20 cellular contexts compared by ENCODE assay signal in the genomic region with DNA sequence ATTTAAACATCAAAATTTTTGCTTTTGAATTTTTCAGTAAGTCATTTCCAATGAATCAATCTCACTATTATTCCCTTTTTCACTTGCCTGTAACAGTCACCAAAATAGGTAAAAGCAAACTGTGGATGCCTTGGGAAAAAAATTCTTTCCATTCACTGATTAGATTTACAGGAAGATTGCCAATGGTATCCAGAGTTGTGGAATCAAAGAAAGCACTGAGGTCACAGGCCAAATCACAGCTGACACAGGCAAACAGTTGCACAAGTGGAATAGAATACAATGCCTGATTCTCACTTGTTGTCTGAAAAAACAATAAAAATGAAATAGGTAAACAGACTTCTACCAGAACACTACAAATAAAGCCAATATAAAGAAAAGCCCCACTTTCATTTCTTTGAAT. TPM values are rescaled to one million over a fixed set of nuclear protein-coding genes. Genes with fewer than 3 reads are reported as not detected.
DNase-seq lines count a peak whose midpoint lies in the region; ATAC-seq, FAIRE-seq and TF ChIP-seq lines count a peak whose summit lies in the region.
"Had no signal": no experiment of that assay in that cellular context is flagged by ENCODE, and none has a peak within 500 bp of the region (broad histone marks: within the 10 kb centered on the region; RNA-seq: fewer than 3 reads in every experiment).

No MANE protein-coding gene starts in this region.

- peak in 3 of 56 donors; percentile 12 to 21 (median 15) for TF ChIP-seq CTCF in dorsolateral prefrontal cortex (IDR thresholded peaks at IDR 0.05 in 54 of 56, conservative IDR thresholded peaks at IDR 0.05 in 2 of 56; ENCODE audit: low read depth in 1 of 56, partially characterized antibody in 56 of 56)
- TF ChIP-seq CTCF in HepG2 (CRISPR knock-in tag; IDR thresholded peaks at IDR 0.05), result no peak
- TF ChIP-seq CTCF in upper lobe of right lung (IDR thresholded peaks at IDR 0.05), result no peak

- POLR2A ChIA-PET in HepG2 (lab: Yijun Ruan, JAX), result no interaction called here

- no peak overlapping the region for H3K4me3 Mint-ChIP-seq in activated T-cell treated with anti-CD3 and anti-CD28 coated beads, Interleukin-2, amount 50 U/mL, for 24 hours
- H3K4me3 Mint-ChIP-seq: activated B cell treated with CpG ODN at 0.5 μM for 24 hours; brain; CD4-positive, alpha-beta T cell; effector memory CD8-positive, alpha-beta T cell; immature natural killer cell had no signal

- no peak for TF ChIP-seq POLR2A in HepG2 (IDR thresholded peaks at IDR 0.05; ENCODE audit: insufficient read depth in 1 of 2, low read depth in 2 of 2, low read length in 2 of 2)

- peak overlapping the region; percentile 47 for H3K27ac Mint-ChIP-seq in activated T-cell treated with anti-CD3 and anti-CD28 coated beads, Interleukin-2, amount 50 U/mL, for 24 hours
- H3K27ac Mint-ChIP-seq: activated B cell treated with CpG ODN at 0.5 μM for 24 hours; brain; CD4-positive, alpha-beta T cell; immature natural killer cell had no signal

- TF ChIP-seq RAD21 in HepG2 (CRISPR knock-in tag; IDR thresholded peaks at IDR 0.05), result no peak

- H3K4me2 ChIP-seq in HepG2 (ENCODE audit: low read depth, low read length), result no peak overlapping the region

- no peaks in the 10 kb centered on the region for H4K20me1 ChIP-seq in HepG2 (ENCODE audit: insufficient read depth, low read length)

- H3K36me3 ChIP-seq in HepG2 (replicated peaks in 1 of 2; ENCODE audit: control insufficient read depth in 1 of 2, insufficient read depth in 2 of 2, low read length in 2 of 2) (peaks cover 7 to 42% of the 10 kb centered on the region in 2 experiments), upper lobe of right lung (peaks cover 81% of the 10 kb centered on the region)

- CTCF ChIA-PET in HepG2 (lab: Yijun Ruan, JAX; ENCODE audit: low intra/inter-chr PET ratio, low total read pairs), result no interaction called here

- H3K9ac ChIP-seq in HepG2 (ENCODE audit: insufficient read depth, low read depth, low read length), result no peak overlapping the region

- H3K4me1 Mint-ChIP-seq in activated T-cell treated with anti-CD3 and anti-CD28 coated beads, Interleukin-2, amount 50 U/mL, for 24 hours (ENCODE audit: low read depth), result peaks cover 2% of the 10 kb centered on the region
- H3K4me1 Mint-ChIP-seq: activated B cell treated with CpG ODN at 0.5 μM for 24 hours had no signal

- no peak overlapping the region for H2AFZ ChIP-seq in HepG2 (ENCODE audit: low read length)

- in situ Hi-C loops in HepG2 (cut with HindIII; ENCODE audit: extremely low pct_ligation_motif_present, low pct_unique_long_range_greater_than_20kb), result no loop called here
- in situ Hi-C loops in KBM-7 (cut with MboI; ENCODE audit: low pct_unique_long_range_greater_than_20kb, low sequenced_read_pairs), result no loop called here

- H3K27me3 Mint-ChIP-seq in activated T-cell treated with anti-CD3 and anti-CD28 coated beads, Interleukin-2, amount 50 U/mL, for 24 hours, result no peaks in the 10 kb centered on the region
- H3K27me3 Mint-ChIP-seq: activated B cell treated with CpG ODN at 0.5 μM for 24 hours; brain; CD4-positive, alpha-beta T cell; effector memory CD8-positive, alpha-beta T cell had no signal

- H3K27ac ChIP-seq in dorsolateral prefrontal cortex (peak overlapping the region; percentile 38 to 93 (median 81)), HepG2 (ENCODE audit: extremely low read length, insufficient read depth, low read length) (no peak overlapping the region), upper lobe of right lung (no peak overlapping the region)
- H3K27ac ChIP-seq: transverse colon had no signal

- H3K27me3 ChIP-seq in dorsolateral prefrontal cortex, result no peaks in the 10 kb centered on the region
- H3K27me3 ChIP-seq in HepG2 (ENCODE audit: control insufficient read depth in 1 of 2, insufficient read depth in 2 of 2, low read length in 2 of 2), result no peaks in the 10 kb centered on the region; a peak in 1 of 5 replicates
- no peaks in the 10 kb centered on the region for H3K27me3 ChIP-seq in upper lobe of right lung
- H3K27me3 ChIP-seq: transverse colon had no signal

- no peak for DNase-seq in activated T-cell treated with anti-CD3 and anti-CD28 coated beads, Interleukin-2, amount 50 U/mL, for 24 hours
- DNase-seq in activated T-cell treated with anti-CD3 and anti-CD28 coated beads, Interleukin-2, amount 50 U/mL, for 1 hour, result no peak
- DNase-seq in dorsolateral prefrontal cortex, result peak in 2 of 10 donors; percentile 36 to 49
- peak; percentile 14 for DNase-seq in HepG2 (ENCODE audit: low spot score)
- DNase-seq in superior temporal gyrus (ENCODE audit: extremely low spot score), result peak; percentile 78
- no peak for DNase-seq in upper lobe of right lung
- DNase-seq in KBM-7, result no peak
- DNase-seq: activated B cell treated with CpG ODN at 0.5 μM for 24 hours; activated effector memory CD4-positive, alpha-beta T cell treated with anti-CD3 and anti-CD28 coated beads, Interleukin-2, amount 50 U/mL, for 16 hours; CD4-positive, alpha-beta T cell; DMS79 treated with DMSO at 0.1 percent for 48 hours; effector memory CD8-positive, alpha-beta T cell; immature natural killer cell; NCI-H2029; NCI-H510A treated with DMSO at 0.1 percent for 48 hours; transverse colon had no signal

- H3K4me3 ChIP-seq in dorsolateral prefrontal cortex (peak overlapping the region in 2 of 59 donors; percentile 16 to 27), HepG2 (replicated peaks in 1 of 3; ENCODE audit: insufficient read depth in 1 of 3, low read depth in 2 of 3, low read length in 3 of 3) (no peak overlapping the region), upper lobe of right lung (no peak overlapping the region)
- H3K4me3 ChIP-seq: transverse colon had no signal

- BruUV-seq in HepG2 (replicated peaks; lab: Mats Ljungman, UMichigan), result no TSS peak

- no peak for TF ChIP-seq EP300 in HepG2 (IDR thresholded peaks at IDR 0.05; ENCODE audit: low read depth in 2 of 2, low read length in 2 of 2)
- no peak for TF ChIP-seq EP300 in HepG2 (CRISPR knock-in tag; IDR thresholded peaks at IDR 0.05; ENCODE audit: borderline replicate concordance)

- intact Hi-C loops in dorsolateral prefrontal cortex (cut with DNase I), result loop anchor here (5.0 to 10.0 kb wide), 2 partner anchors 197 to 199 kb away; no protein-coding TSS in a partner anchor
- intact Hi-C loops in HepG2 (cut with micrococcal nuclease; ENCODE audit: unreplicated experiment), result loop anchor here (5.0 kb wide), 1 partner anchor 607 kb away; no protein-coding TSS in a partner anchor
- intact Hi-C loops in upper lobe of right lung (cut with DNase I), result no loop called here

- no peaks in the 10 kb centered on the region for H3K9me3 ChIP-seq in HepG2 (ENCODE audit: low read length)
- no peaks in the 10 kb centered on the region for H3K9me3 ChIP-seq in upper lobe of right lung
- H3K9me3 ChIP-seq: transverse colon had no signal

- FAIRE-seq in HepG2 (lab: Jason Lieb, UNC), result peak; percentile 8
- FAIRE-seq: HTR-8/SVneo had no signal

- no peaks in the 10 kb centered on the region for H3K9me3 Mint-ChIP-seq in activated T-cell treated with anti-CD3 and anti-CD28 coated beads, Interleukin-2, amount 50 U/mL, for 24 hours
- H3K9me3 Mint-ChIP-seq: activated B cell treated with CpG ODN at 0.5 μM for 24 hours; brain; CD4-positive, alpha-beta T cell; effector memory CD8-positive, alpha-beta T cell; immature natural killer cell had no signal

- ATAC-seq in HepG2 (no peak), upper lobe of right lung (no peak), HG03135 (IDR thresholded peaks at IDR 0.05; ENCODE audit: unreplicated experiment) (no peak)
- ATAC-seq: effector memory CD8-positive, alpha-beta T cell; HCT116 had no signal

- H3K4me1 ChIP-seq in HepG2 (ENCODE audit: insufficient read depth, low read length) (no peaks in the 10 kb centered on the region), upper lobe of right lung (no peaks in the 10 kb centered on the region)

- no peaks in the 10 kb centered on the region for H3K79me2 ChIP-seq in HepG2 (ENCODE audit: insufficient read depth, low read length)

- H3K36me3 Mint-ChIP-seq in activated T-cell treated with anti-CD3 and anti-CD28 coated beads, Interleukin-2, amount 50 U/mL, for 24 hours (ENCODE audit: low read depth), result peaks cover 86% of the 10 kb centered on the region

TF ChIP-seq in HepG2, 621 proteins besides CTCF, POLR2A, EP300 and RAD21 (continues in another document):
- TF ChIP-seq, protein P1, sequence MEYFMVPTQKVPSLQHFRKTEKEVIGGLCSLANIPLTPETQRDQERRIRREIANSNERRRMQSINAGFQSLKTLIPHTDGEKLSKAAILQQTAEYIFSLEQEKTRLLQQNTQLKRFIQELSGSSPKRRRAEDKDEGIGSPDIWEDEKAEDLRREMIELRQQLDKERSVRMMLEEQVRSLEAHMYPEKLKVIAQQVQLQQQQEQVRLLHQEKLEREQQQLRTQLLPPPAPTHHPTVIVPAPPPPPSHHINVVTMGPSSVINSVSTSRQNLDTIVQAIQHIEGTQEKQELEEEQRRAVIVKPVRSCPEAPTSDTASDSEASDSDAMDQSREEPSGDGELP (IDR thresholded peaks at IDR 0.05; ENCODE audit: borderline replicate concordance, low read depth), result peak; percentile 19; the same call in 1 of the 2 replicates

RNA-seq across cellular contexts. Expression of gene LTN1, which starts 48.4 kb away (rescaled TPM):
- total RNA-seq in dorsolateral prefrontal cortex (10 to 100 TPM; 20.9 to 41.3 (median 32.8) TPM), HepG2 (2016; rRNA removed; fragmentation: Illumina TruSeq; extraction: Trizol) (24.6 and 40.1 TPM in 2 replicates), upper lobe of right lung (25.7 TPM)
- total RNA-seq in HepG2 (2016; cell fraction: cytosol; rRNA removed; fragmentation: Illumina TruSeq; extraction: Trizol; ENCODE audit: low read depth), result 2.0 TPM in 2 replicates
- total RNA-seq in HepG2 (2016; cell fraction: insoluble cytoplasmic fraction; rRNA removed; fragmentation: Illumina TruSeq; extraction: Trizol), result 24.2 and 39.9 TPM in 2 replicates
- total RNA-seq in HepG2 (2016; cell fraction: membrane; rRNA removed; fragmentation: Illumina TruSeq; extraction: Trizol), result 6.6 and 7.1 TPM in 2 replicates
- total RNA-seq in HepG2 (2016; cell fraction: nucleus; rRNA removed; fragmentation: Illumina TruSeq; extraction: Trizol), result 42.3 and 44.9 TPM in 2 replicates
- 6.0 and 6.7 TPM in 2 replicates for polyA plus RNA-seq in HepG2 (2011; rRNA removed)
- 2.2 and 3.6 TPM in 2 replicates for polyA plus RNA-seq in HepG2 (2011; cell fraction: cytosol; rRNA removed)
- 6.0 and 8.8 TPM in 2 replicates for polyA plus RNA-seq in HepG2 (2011; cell fraction: nucleus; rRNA removed)
- 8.9 and 10.5 TPM in 2 replicates for polyA plus RNA-seq in HepG2 (2012)
- polyA plus RNA-seq in HepG2 (2016; cell fraction: cytosol; fragmentation: Illumina TruSeq; extraction: Trizol; ENCODE audit: low read depth), result 0.32 and 0.50 TPM in 2 replicates
- polyA plus RNA-seq in HepG2 (2016; cell fraction: insoluble cytoplasmic fraction; fragmentation: Illumina TruSeq; extraction: Trizol; ENCODE audit: low read depth), result 12.6 and 13.7 TPM in 2 replicates
- 0.92 and 1.5 TPM in 2 replicates for polyA plus RNA-seq in HepG2 (2016; cell fraction: membrane; fragmentation: Illumina TruSeq; extraction: Trizol; ENCODE audit: low read depth)
- polyA plus RNA-seq in HepG2 (2016; cell fraction: nucleus; fragmentation: Illumina TruSeq; extraction: Trizol; ENCODE audit: insufficient read depth, low read depth), result 31.2 and 35.8 TPM in 2 replicates
- polyA minus RNA-seq in HepG2 (2011; rRNA and poly(A)+ RNA removed; ENCODE audit: low replicate concordance), result 16.3 and 25.1 TPM in 2 replicates
- 15.9 and 17.7 TPM in 2 replicates for polyA minus RNA-seq in HepG2 (2011; cell fraction: cytosol; rRNA and poly(A)+ RNA removed)
- 59.5 and 66.4 TPM in 2 replicates for polyA minus RNA-seq in HepG2 (2011; cell fraction: nucleus; rRNA and poly(A)+ RNA removed)

Comparison
In these comparisons a context has a peak if more than half of its experiments do, and no peak if none do; other contexts are left out.
1. DNase-seq: peak in HepG2 (single experiment) and superior temporal gyrus (single experiment); none in activated T-cell treated with anti-CD3 and anti-CD28 coated beads, Interleukin-2, amount 50 U/mL, for 24 hours (single experiment), activated T-cell treated with anti-CD3 and anti-CD28 coated beads, Interleukin-2, amount 50 U/mL, for 1 hour (single experiment), upper lobe of right lung (single experiment) and KBM-7 (single experiment).
2. H3K27ac ChIP-seq: peak in dorsolateral prefrontal cortex (59 of 59); none in HepG2 (single experiment) and upper lobe of right lung (single experiment).